ENCODE assay signal across 8 cellular contexts in genomic region chr2:207166349-207167128, GRCh38. TPM values are rescaled to one million over a fixed set of nuclear protein-coding genes. Genes with fewer than 3 reads are reported as not detected.
DNase-seq lines count a peak whose midpoint lies in the region; ATAC-seq and TF ChIP-seq lines count a peak whose summit lies in the region.

No MANE protein-coding gene starts in this region.

- TF ChIP-seq CTCF in lower lobe of right lung (IDR thresholded peaks at IDR 0.05), result peak; percentile 53

- no peaks in the 10 kb centered on the region for H3K9me3 Mint-ChIP-seq in activated CD4-positive, alpha-beta memory T cell treated with anti-CD3 and anti-CD28 coated beads, Interleukin-2, amount 10 ng/mL, durations not matched to agents 7 days and 5 days

- peak overlapping the region; percentile 93 for H3K27ac Mint-ChIP-seq in activated CD4-positive, alpha-beta memory T cell treated with anti-CD3 and anti-CD28 coated beads, Interleukin-2, amount 10 ng/mL, durations not matched to agents 7 days and 5 days

- no peaks in the 10 kb centered on the region for H3K9me3 ChIP-seq in lower lobe of right lung

- H3K27me3 ChIP-seq in lower lobe of right lung (ENCODE audit: low read depth), result no peaks in the 10 kb centered on the region

- CTCF ChIA-PET in activated CD4-positive, alpha-beta memory T cell treated with anti-CD3 and anti-CD28 coated beads, Interleukin-2, amount 10 ng/mL, durations not matched to agents 7 days and 5 days (lab: Charles Lee), result interaction anchor here (0.8 to 4.9 kb wide), 12 partner anchors 24 to 459 kb away, joined by 3 to 49 read pairs (median 4); partner anchors contain the start of gene METTL21A

- POLR2A ChIA-PET in activated CD4-positive, alpha-beta memory T cell treated with anti-CD3 and anti-CD28 coated beads, Interleukin-2, amount 10 ng/mL, durations not matched to agents 7 days and 5 days (lab: Charles Lee), result interaction anchor here (0.6 to 6.6 kb wide), 33 partner anchors 10 to 401 kb away, joined by 3 to 276 read pairs (median 5); partner anchors contain the start of genes CREB1, FASTKD2 and MDH1B

- peaks cover 35% of the 10 kb centered on the region for H3K4me1 Mint-ChIP-seq in activated CD4-positive, alpha-beta memory T cell treated with anti-CD3 and anti-CD28 coated beads, Interleukin-2, amount 10 ng/mL, durations not matched to agents 7 days and 5 days

- ATAC-seq in GM19023 (IDR thresholded peaks at IDR 0.05; ENCODE audit: unreplicated experiment), result peak; percentile 48
- peak; percentile 46 for ATAC-seq in HG03135 (IDR thresholded peaks at IDR 0.05; ENCODE audit: unreplicated experiment)
- ATAC-seq in lower lobe of right lung, result peak; percentile 82 to 88

- intact Hi-C loops in lower lobe of right lung (cut with DNase I), result no loop called here

- H3K4me1 ChIP-seq in lower lobe of right lung, result peaks cover 35% of the 10 kb centered on the region

- peaks cover 22% of the 10 kb centered on the region for H3K36me3 Mint-ChIP-seq in activated CD4-positive, alpha-beta memory T cell treated with anti-CD3 and anti-CD28 coated beads, Interleukin-2, amount 10 ng/mL, durations not matched to agents 7 days and 5 days (ENCODE audit: low read depth)

- H3K36me3 ChIP-seq in lower lobe of right lung, result no peaks in the 10 kb centered on the region

- H3K4me3 Mint-ChIP-seq in activated CD4-positive, alpha-beta memory T cell treated with anti-CD3 and anti-CD28 coated beads, Interleukin-2, amount 10 ng/mL, durations not matched to agents 7 days and 5 days, result peak overlapping the region; percentile 98

- H3K4me3 ChIP-seq in lower lobe of right lung, result peak overlapping the region; percentile 74

- peak; percentile 53 to 65 for DNase-seq in AML-193 (lab: John Stamatoyannopoulos, UW)
- peak; percentile 62 for DNase-seq in NCI-H510A (lab: John Stamatoyannopoulos, UW)
- DNase-seq in activated CD4-positive, alpha-beta memory T cell treated with anti-CD3 and anti-CD28 coated beads, Interleukin-2, amount 10 ng/mL, durations not matched to agents 7 days and 5 days, result peak; percentile 72
- DNase-seq in effector CD4-positive, alpha-beta T cell, result peak; percentile 55
- peak; percentile 85 for DNase-seq in lower lobe of right lung
- DNase-seq in stimulated activated CD8-positive, alpha-beta memory T cell treated with anti-CD3 and anti-CD28 coated beads, Interleukin-12 subunit alpha, Interleukin-12 subunit beta, amount 100 ng/mL, for 1 hour (ENCODE audit: low read depth), result peak; percentile 46

- H3K27ac ChIP-seq in lower lobe of right lung, result peak overlapping the region; percentile 100

- peaks cover 9% of the 10 kb centered on the region for H3K27me3 Mint-ChIP-seq in activated CD4-positive, alpha-beta memory T cell treated with anti-CD3 and anti-CD28 coated beads, Interleukin-2, amount 10 ng/mL, durations not matched to agents 7 days and 5 days

RNA-seq across cellular contexts. Expression of gene KLF7, which starts 0.8 kb away (rescaled TPM):
- total RNA-seq in activated CD4-positive, alpha-beta memory T cell treated with anti-CD3 and anti-CD28 coated beads, Interleukin-2, amount 10 ng/mL, durations not matched to agents 7 days and 5 days, result 10 to 100 TPM; 28.3 to 31.4 TPM
- total RNA-seq in lower lobe of right lung, result 66.5 TPM

Comparison
In these comparisons a context has a peak if more than half of its experiments do, and no peak if none do; other contexts are left out.
1. Peak in every context shown above with its lines: DNase-seq, ATAC-seq, H3K4me3 ChIP-seq and H3K27ac ChIP-seq.